In the genomic region with DNA sequence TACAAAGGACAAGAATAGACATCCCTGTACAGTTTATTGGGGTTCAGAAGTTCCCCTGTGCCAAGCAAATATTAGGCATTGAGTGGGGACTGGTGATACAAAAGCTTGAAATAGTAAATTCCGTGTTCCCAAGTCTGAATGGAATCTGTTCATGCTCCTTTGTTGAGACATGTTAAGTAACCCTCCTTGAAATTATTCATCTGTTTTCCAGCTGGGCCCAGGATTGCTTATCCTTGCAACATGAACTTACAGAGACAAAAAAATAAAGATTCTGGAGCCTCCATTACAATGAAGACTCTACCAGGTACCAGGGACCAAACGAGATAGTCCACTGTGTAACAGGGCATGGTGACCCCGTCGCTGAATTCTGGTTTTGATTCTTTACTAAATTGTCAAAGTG, we compare ENCODE assay signal across 1 cellular context.
TF ChIP-seq lines count a peak whose summit lies in the region.

No MANE protein-coding gene starts in this region.

TF ChIP-seq in IMR-90, 13 proteins besides CTCF, POLR2A, EP300 and RAD21:
- TF ChIP-seq FOS (IDR thresholded peaks at IDR 0.05; ENCODE audit: low read depth, low read length) (no peak), SMC3 (IDR thresholded peaks at IDR 0.05; ENCODE audit: low read depth, low read length) (no peak), CHD1 (IDR thresholded peaks at IDR 0.05; ENCODE audit: low read depth, low read length) (no peak)
